In genomic region chr3:169769287-169770181, GRCh38 we compare ENCODE assay signal across 1 cellular context.
TF ChIP-seq lines count a peak whose summit lies in the region.

Gene ACTRT3 (minus strand): TSS chr3:169769561. CDS start chr3:169769520, 41 bp downstream.

TF ChIP-seq in SK-N-SH, 30 proteins besides CTCF, POLR2A, EP300 and RAD21 (continued from another document):
- TF ChIP-seq ZBTB33 (IDR thresholded peaks at IDR 0.05; ENCODE audit: borderline replicate concordance, low read depth) (0 out of 2 replicates have a peak, but pooled peaks have one; percentile 54), EZH2phosphoT487 (IDR thresholded peaks at IDR 0.05; ENCODE audit: borderline replicate concordance, low read depth) (no peak), MXI1 (IDR thresholded peaks at IDR 0.05; ENCODE audit: low read depth, low read length) (peak; percentile 42; the same call in 1 of the 2 replicates), MEF2A (IDR thresholded peaks at IDR 0.05; ENCODE audit: borderline replicate concordance, low read depth) (no peak), FOXJ3 (CRISPR knock-in tag; IDR thresholded peaks at IDR 0.05) (peak; percentile 32; the same call in 1 of the 2 replicates), POLR2AphosphoS5 (IDR thresholded peaks at IDR 0.05; ENCODE audit: low read depth, low read length) (peak; percentile 44; the same call in 1 of the 2 replicates), TEAD4 (IDR thresholded peaks at IDR 0.05; ENCODE audit: borderline replicate concordance, insufficient read depth) (0 out of 2 replicates have a peak, but pooled peaks have one; percentile 31)
